ENCODE assay signal across 3 cellular contexts in genomic region chr16:85553436-85554113, GRCh38.
TF ChIP-seq lines count a peak whose summit lies in the region.

No MANE protein-coding gene starts in this region.

TF ChIP-seq in HEK293T, 16 proteins besides CTCF, POLR2A, EP300 and RAD21:
- no peak for TF ChIP-seq PKNOX1 (IDR thresholded peaks at IDR 0.05)
- no peak for TF ChIP-seq SUZ12 (IDR thresholded peaks at IDR 0.05)
- no peak for TF ChIP-seq FOXK2 (IDR thresholded peaks at IDR 0.05)
- no peak for TF ChIP-seq LEF1 (IDR thresholded peaks at IDR 0.05; ENCODE audit: borderline replicate concordance)
- TF ChIP-seq SP1 (IDR thresholded peaks at IDR 0.05): no peak
- no peak for TF ChIP-seq ARNT (IDR thresholded peaks at IDR 0.05)
- no peak for TF ChIP-seq ELF4 (IDR thresholded peaks at IDR 0.05)
- no peak for TF ChIP-seq TARDBP (IDR thresholded peaks at IDR 0.05)
- TF ChIP-seq FOXA1 (IDR thresholded peaks at IDR 0.05): no peak
- no peak for TF ChIP-seq NFRKB (IDR thresholded peaks at IDR 0.05)
- TF ChIP-seq BHLHE40 (IDR thresholded peaks at IDR 0.05; ENCODE audit: borderline replicate concordance): no peak
- no peak for TF ChIP-seq FOXM1 (IDR thresholded peaks at IDR 0.05; ENCODE audit: borderline replicate concordance)
- TF ChIP-seq ZNF384 (IDR thresholded peaks at IDR 0.05): no peak
- no peak for TF ChIP-seq HDGF (IDR thresholded peaks at IDR 0.05; ENCODE audit: borderline replicate concordance)
- no peak for TF ChIP-seq L3MBTL2 (conservative IDR thresholded peaks at IDR 0.05)
- no peak for TF ChIP-seq CTBP1 (IDR thresholded peaks at IDR 0.05; ENCODE audit: borderline replicate concordance)

TF ChIP-seq in WTC11, 78 proteins besides CTCF, POLR2A, EP300 and RAD21 (continues in another document):
- TF ChIP-seq, protein P1, sequence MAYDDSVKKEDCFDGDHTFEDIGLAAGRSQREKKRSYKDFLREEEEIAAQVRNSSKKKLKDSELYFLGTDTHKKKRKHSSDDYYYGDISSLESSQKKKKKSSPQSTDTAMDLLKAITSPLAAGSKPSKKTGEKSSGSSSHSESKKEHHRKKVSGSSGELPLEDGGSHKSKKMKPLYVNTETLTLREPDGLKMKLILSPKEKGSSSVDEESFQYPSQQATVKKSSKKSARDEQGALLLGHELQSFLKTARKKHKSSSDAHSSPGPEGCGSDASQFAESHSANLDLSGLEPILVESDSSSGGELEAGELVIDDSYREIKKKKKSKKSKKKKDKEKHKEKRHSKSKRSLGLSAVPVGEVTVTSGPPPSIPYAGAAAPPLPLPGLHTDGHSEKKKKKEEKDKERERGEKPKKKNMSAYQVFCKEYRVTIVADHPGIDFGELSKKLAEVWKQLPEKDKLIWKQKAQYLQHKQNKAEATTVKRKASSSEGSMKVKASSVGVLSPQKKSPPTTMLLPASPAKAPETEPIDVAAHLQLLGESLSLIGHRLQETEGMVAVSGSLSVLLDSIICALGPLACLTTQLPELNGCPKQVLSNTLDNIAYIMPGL (CRISPR knock-in tag; IDR thresholded peaks at IDR 0.05): peak; percentile 84
- TF ChIP-seq CBFB (CRISPR knock-in tag; IDR thresholded peaks at IDR 0.05; ENCODE audit: low read depth) (no peak), ELF4 (CRISPR knock-in tag; IDR thresholded peaks at IDR 0.05; ENCODE audit: low read depth) (peak; percentile 81; the same call in 1 of the 2 replicates), ZNF396 (CRISPR knock-in tag; IDR thresholded peaks at IDR 0.05; ENCODE audit: borderline replicate concordance) (no peak), TCF7 (CRISPR knock-in tag; IDR thresholded peaks at IDR 0.05; ENCODE audit: low read depth) (no peak), PREB (CRISPR knock-in tag; IDR thresholded peaks at IDR 0.05; ENCODE audit: borderline replicate concordance) (no peak), ZNF232 (CRISPR knock-in tag; IDR thresholded peaks at IDR 0.05) (no peak), KAT7 (CRISPR knock-in tag; IDR thresholded peaks at IDR 0.05; ENCODE audit: borderline replicate concordance) (peak; percentile 17; the same call in 1 of the 2 replicates), NR3C1 (CRISPR knock-in tag; conservative IDR thresholded peaks at IDR 0.05; ENCODE audit: low read depth) (no peak), FOXK1 (CRISPR knock-in tag; IDR thresholded peaks at IDR 0.05) (no peak; the same call in 1 of the 2 replicates), ZBTB21 (CRISPR knock-in tag; IDR thresholded peaks at IDR 0.05; ENCODE audit: borderline replicate concordance) (no peak), USF1 (CRISPR knock-in tag; IDR thresholded peaks at IDR 0.05) (no peak), ZNF423 (CRISPR knock-in tag; IDR thresholded peaks at IDR 0.05) (peak; percentile 2; the same call in 1 of the 2 replicates), CREM (CRISPR knock-in tag; IDR thresholded peaks at IDR 0.05) (no peak), FOXJ3 (CRISPR knock-in tag; IDR thresholded peaks at IDR 0.05; ENCODE audit: borderline replicate concordance) (no peak), GTF2I (CRISPR knock-in tag; conservative IDR thresholded peaks at IDR 0.05) (no peak), NFYB (CRISPR knock-in tag; conservative IDR thresholded peaks at IDR 0.05; ENCODE audit: low read depth) (no peak), MAX (CRISPR knock-in tag; IDR thresholded peaks at IDR 0.05) (no peak; the same call in 1 of the 2 replicates), ZNF317 (CRISPR knock-in tag; IDR thresholded peaks at IDR 0.05; ENCODE audit: borderline replicate concordance, low read depth) (0 out of 2 replicates have a peak, but pooled peaks have one; percentile 12), E2F4 (CRISPR knock-in tag; IDR thresholded peaks at IDR 0.05; ENCODE audit: borderline replicate concordance, low read depth) (peak; percentile 72; the same call in 1 of the 2 replicates)
- TF ChIP-seq, protein P2, sequence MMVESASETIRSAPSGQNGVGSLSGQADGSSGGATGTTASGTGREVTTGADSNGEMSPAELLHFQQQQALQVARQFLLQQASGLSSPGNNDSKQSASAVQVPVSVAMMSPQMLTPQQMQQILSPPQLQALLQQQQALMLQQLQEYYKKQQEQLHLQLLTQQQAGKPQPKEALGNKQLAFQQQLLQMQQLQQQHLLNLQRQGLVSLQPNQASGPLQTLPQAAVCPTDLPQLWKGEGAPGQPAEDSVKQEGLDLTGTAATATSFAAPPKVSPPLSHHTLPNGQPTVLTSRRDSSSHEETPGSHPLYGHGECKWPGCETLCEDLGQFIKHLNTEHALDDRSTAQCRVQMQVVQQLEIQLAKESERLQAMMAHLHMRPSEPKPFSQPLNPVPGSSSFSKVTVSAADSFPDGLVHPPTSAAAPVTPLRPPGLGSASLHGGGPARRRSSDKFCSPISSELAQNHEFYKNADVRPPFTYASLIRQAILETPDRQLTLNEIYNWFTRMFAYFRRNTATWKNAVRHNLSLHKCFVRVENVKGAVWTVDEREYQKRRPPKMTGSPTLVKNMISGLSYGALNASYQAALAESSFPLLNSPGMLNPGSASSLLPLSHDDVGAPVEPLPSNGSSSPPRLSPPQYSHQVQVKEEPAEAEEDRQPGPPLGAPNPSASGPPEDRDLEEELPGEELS (CRISPR knock-in tag; IDR thresholded peaks at IDR 0.05): peak; percentile 15; the same call in 1 of the 2 replicates
- TF ChIP-seq, protein P3, sequence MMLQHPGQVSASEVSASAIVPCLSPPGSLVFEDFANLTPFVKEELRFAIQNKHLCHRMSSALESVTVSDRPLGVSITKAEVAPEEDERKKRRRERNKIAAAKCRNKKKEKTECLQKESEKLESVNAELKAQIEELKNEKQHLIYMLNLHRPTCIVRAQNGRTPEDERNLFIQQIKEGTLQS (CRISPR knock-in tag; conservative IDR thresholded peaks at IDR 0.05): no peak

TF ChIP-seq in H1, 55 proteins besides CTCF, POLR2A, EP300 and RAD21 (continued from another document):
- peak in 1 of 2 experiments; percentile 59; a peak in 1 of 4 replicates for TF ChIP-seq HDAC2 (IDR thresholded peaks at IDR 0.05; ENCODE audit: borderline replicate concordance in 1 of 2, low read depth in 2 of 2, low read length in 2 of 2)
- no peak for TF ChIP-seq JUN (IDR thresholded peaks at IDR 0.05; ENCODE audit: low read depth, low read length)
- no peak for TF ChIP-seq HDAC6 (IDR thresholded peaks at IDR 0.05; ENCODE audit: low read depth, low read length)
- peak in 1 of 2 experiments; percentile 46; a peak in 1 of 4 replicates for TF ChIP-seq SIN3A (conservative IDR thresholded peaks at IDR 0.05 in 1 of 2, IDR thresholded peaks at IDR 0.05 in 1 of 2; ENCODE audit: low read depth in 1 of 2, low read length in 2 of 2)
- TF ChIP-seq SRF (IDR thresholded peaks at IDR 0.05; ENCODE audit: low read depth, low read length): no peak
- 0 out of 2 replicates have a peak, but pooled peaks have one; percentile 49 for TF ChIP-seq GABPA (IDR thresholded peaks at IDR 0.05; ENCODE audit: borderline replicate concordance, insufficient read depth, low read length)
- no peak for TF ChIP-seq TEAD4 (IDR thresholded peaks at IDR 0.05; ENCODE audit: low read depth, low read length)
- TF ChIP-seq, protein P3 (IDR thresholded peaks at IDR 0.05; ENCODE audit: insufficient read depth, low read depth, low read length): no peak
- TF ChIP-seq ZNF274 (IDR thresholded peaks at IDR 0.05; ENCODE audit: borderline replicate concordance, extremely low read depth, low read length): no peak
- TF ChIP-seq GTF2F1 (IDR thresholded peaks at IDR 0.05; ENCODE audit: borderline replicate concordance, low read depth, low read length): no peak
- TF ChIP-seq NRF1 (IDR thresholded peaks at IDR 0.05; ENCODE audit: low read depth, low read length): no peak
- TF ChIP-seq RNF2 (IDR thresholded peaks at IDR 0.05; ENCODE audit: borderline replicate concordance, low read depth, low read length, missing control alignments, poor library complexity, severe bottlenecking): no peak
- no peak for TF ChIP-seq CHD2 (IDR thresholded peaks at IDR 0.05; ENCODE audit: low read length)
- peak; percentile 62 for TF ChIP-seq KDM4A (IDR thresholded peaks at IDR 0.05; ENCODE audit: low read depth, low read length, severe bottlenecking)
- TF ChIP-seq, protein P4, sequence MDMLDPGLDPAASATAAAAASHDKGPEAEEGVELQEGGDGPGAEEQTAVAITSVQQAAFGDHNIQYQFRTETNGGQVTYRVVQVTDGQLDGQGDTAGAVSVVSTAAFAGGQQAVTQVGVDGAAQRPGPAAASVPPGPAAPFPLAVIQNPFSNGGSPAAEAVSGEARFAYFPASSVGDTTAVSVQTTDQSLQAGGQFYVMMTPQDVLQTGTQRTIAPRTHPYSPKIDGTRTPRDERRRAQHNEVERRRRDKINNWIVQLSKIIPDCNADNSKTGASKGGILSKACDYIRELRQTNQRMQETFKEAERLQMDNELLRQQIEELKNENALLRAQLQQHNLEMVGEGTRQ (IDR thresholded peaks at IDR 0.05; ENCODE audit: low read length): no peak
- no peak for TF ChIP-seq MAX (IDR thresholded peaks at IDR 0.05)
- no peak for TF ChIP-seq CREB1 (IDR thresholded peaks at IDR 0.05)
- peak; percentile 25 for TF ChIP-seq ASH2L (IDR thresholded peaks at IDR 0.05; ENCODE audit: low read length)
- TF ChIP-seq, protein P5, sequence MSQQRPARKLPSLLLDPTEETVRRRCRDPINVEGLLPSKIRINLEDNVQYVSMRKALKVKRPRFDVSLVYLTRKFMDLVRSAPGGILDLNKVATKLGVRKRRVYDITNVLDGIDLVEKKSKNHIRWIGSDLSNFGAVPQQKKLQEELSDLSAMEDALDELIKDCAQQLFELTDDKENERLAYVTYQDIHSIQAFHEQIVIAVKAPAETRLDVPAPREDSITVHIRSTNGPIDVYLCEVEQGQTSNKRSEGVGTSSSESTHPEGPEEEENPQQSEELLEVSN (IDR thresholded peaks at IDR 0.05): no peak; the same call in 1 of the 2 replicates
- 0 out of 2 replicates have a peak, but pooled peaks have one; percentile 20 for TF ChIP-seq YY1 (IDR thresholded peaks at IDR 0.05; ENCODE audit: low read depth, low read length)
- no peak for TF ChIP-seq NANOG (IDR thresholded peaks at IDR 0.05; ENCODE audit: insufficient read depth, low read depth, low read length, poor library complexity, severe bottlenecking)
- TF ChIP-seq KDM1A (IDR thresholded peaks at IDR 0.05; ENCODE audit: borderline replicate concordance, low read length): no peak
- TF ChIP-seq SIRT6 (IDR thresholded peaks at IDR 0.05; ENCODE audit: low read length): no peak
- no peak; the same call in 1 of the 2 replicates for TF ChIP-seq PHF8 (conservative IDR thresholded peaks at IDR 0.05; ENCODE audit: low read depth, low read length)
- no peak; the same call in 1 of the 2 replicates for TF ChIP-seq RBBP5 (IDR thresholded peaks at IDR 0.05; ENCODE audit: borderline replicate concordance, low read depth, low read length)
- TF ChIP-seq TAF1 (IDR thresholded peaks at IDR 0.05; ENCODE audit: low read depth, low read length): 0 out of 2 replicates have a peak, but pooled peaks have one; percentile 31
- peak; percentile 92 for TF ChIP-seq SAP30 (IDR thresholded peaks at IDR 0.05; ENCODE audit: insufficient read depth, insufficient replicate concordance, low read length)
- TF ChIP-seq MAFK (IDR thresholded peaks at IDR 0.05; ENCODE audit: low read depth, low read length): no peak
- 0 out of 2 replicates have a peak, but pooled peaks have one; percentile 24 for TF ChIP-seq RXRA (IDR thresholded peaks at IDR 0.05; ENCODE audit: insufficient read depth, low read depth, low read length)
- TF ChIP-seq BACH1 (IDR thresholded peaks at IDR 0.05; ENCODE audit: low read length): no peak
- no peak for TF ChIP-seq POLR2AphosphoS5 (IDR thresholded peaks at IDR 0.05; ENCODE audit: low read depth, low read length)
- TF ChIP-seq CEBPB (IDR thresholded peaks at IDR 0.05; ENCODE audit: low read depth, low read length): no peak
